Comparison of ENCODE assay signal across 8 cellular contexts in genomic region chr16:680625-680945, GRCh38. TPM values are rescaled to one million over a fixed set of nuclear protein-coding genes. Genes with fewer than 3 reads are reported as not detected.
DNase-seq lines count a peak whose midpoint lies in the region; ATAC-seq and TF ChIP-seq lines count a peak whose summit lies in the region.

No MANE protein-coding gene starts in this region.

- TF ChIP-seq CTCF in 22Rv1 (IDR thresholded peaks at IDR 0.05) (no peak), HFFc6 (IDR thresholded peaks at IDR 0.05) (no peak), MCF 10A (IDR thresholded peaks at IDR 0.05; ENCODE audit: unreplicated experiment) (no peak)

- peak overlapping the region; percentile 72 for H3K4me3 ChIP-seq in mononuclear cell (ENCODE audit: low read length)

- peak overlapping the region; percentile 90 for H3K4me3 Mint-ChIP-seq in HFFc6
- peak overlapping the region; percentile 76 for H3K4me3 Mint-ChIP-seq in MCF 10A (ENCODE audit: unreplicated experiment)

- H3K9me3 Mint-ChIP-seq in HFFc6 (no peaks in the 10 kb centered on the region), MCF 10A (ENCODE audit: unreplicated experiment) (no peaks in the 10 kb centered on the region)

- H3K4me1 Mint-ChIP-seq in HFFc6 (ENCODE audit: low read depth) (peaks cover 14% of the 10 kb centered on the region), MCF 10A (ENCODE audit: insufficient read depth, unreplicated experiment) (no peaks in the 10 kb centered on the region)

- H3K27me3 Mint-ChIP-seq in HFFc6 (ENCODE audit: insufficient read depth) (peaks cover 3% of the 10 kb centered on the region; the same call in 1 of the 2 replicates), MCF 10A (ENCODE audit: insufficient read depth, unreplicated experiment) (no peaks in the 10 kb centered on the region)

- H3K9me3 ChIP-seq in mononuclear cell (ENCODE audit: low read depth, low read length) = no peaks in the 10 kb centered on the region

- H3K36me3 Mint-ChIP-seq in HFFc6 (ENCODE audit: low read depth) = peaks cover 12% of the 10 kb centered on the region; the same call in 1 of the 2 replicates
- peaks cover 56% of the 10 kb centered on the region for H3K36me3 Mint-ChIP-seq in MCF 10A (ENCODE audit: insufficient read depth, unreplicated experiment)

- no peak for DNase-seq in HFFc6
- no peak for DNase-seq in MCF 10A (ENCODE audit: unreplicated experiment)
- no peak for DNase-seq in kidney tubule cell (ENCODE audit: low spot score)
- DNase-seq in left lobe of liver (ENCODE audit: low spot score) = no peak
- DNase-seq in GM19240 (ENCODE audit: insufficient read length, low spot score) = no peak
- DNase-seq in NCI-H748 (lab: John Stamatoyannopoulos, UW; ENCODE audit: unreplicated experiment) = no peak

- intact Hi-C loops in MCF 10A (cut with micrococcal nuclease) = no loop called here

- peak overlapping the region; percentile 98 for H3K27ac ChIP-seq in 22Rv1

- POLR2A ChIA-PET in MCF 10A (lab: Yijun Ruan, JAX) = interaction anchor here (0.7 to 3.9 kb wide), 19 partner anchors 9 to 747 kb away, joined by 3 to 32 read pairs (median 6); partner anchors contain the start of genes ANTKMT, CAPN15, CCDC78 and FBXL16

- CTCF ChIA-PET in MCF 10A (lab: Yijun Ruan, JAX) = interaction anchor here (0.6 to 1.8 kb wide), 3 partner anchors 13 to 257 kb away, joined by 3 to 9 read pairs (median 4); partner anchors contain the start of gene RHOT2

- ATAC-seq in left lobe of liver = no peak

- H3K27ac Mint-ChIP-seq in HFFc6 (peak overlapping the region; percentile 71; the same call in 1 of the 2 replicates), MCF 10A (ENCODE audit: low read depth, unreplicated experiment) (no peak overlapping the region)

- no TSS peak for BruUV-seq in MCF 10A (replicated peaks; lab: Mats Ljungman, UMichigan)

- peaks cover 52% of the 10 kb centered on the region for H3K4me1 ChIP-seq in mononuclear cell (ENCODE audit: insufficient read depth, low read length)

- H3K27me3 ChIP-seq in mononuclear cell (ENCODE audit: insufficient read depth, low read length) = no peaks in the 10 kb centered on the region

RNA-seq across cellular contexts. Expression of gene STUB1, which starts 0.4 kb away (rescaled TPM):
- total RNA-seq in HFFc6 (2021; fragmentation: NEBNext Ultra II Directional; extraction: Animal tissue kit (Norgen Biotek cat#: 25700)) = 100 to 1,000 TPM; 128 to 161 (median 141) TPM
- total RNA-seq in MCF 10A (2022) (99.3 and 124 TPM in 2 replicates), mononuclear cell (39.0 TPM), left lobe of liver (56.2 TPM)

RNA-seq across cellular contexts. Expression of gene JMJD8, which starts 3.5 kb away (rescaled TPM):
- total RNA-seq in HFFc6 (2021; fragmentation: NEBNext Ultra II Directional; extraction: Animal tissue kit (Norgen Biotek cat#: 25700)) = 10 to 100 TPM in 2 of 6 experiments, 1 to 10 TPM in 4; 7.6 to 10.6 (median 9.3) TPM
- 23.6 and 33.4 TPM in 2 replicates for total RNA-seq in MCF 10A (2022)
- 25.0 TPM for total RNA-seq in mononuclear cell
- 40.5 TPM for total RNA-seq in left lobe of liver

RNA-seq across cellular contexts. Expression of gene RHBDL1, which starts 5.1 kb away (rescaled TPM):
- 1 to 10 TPM; 1.4 to 2.3 (median 1.7) TPM for total RNA-seq in HFFc6 (2021; fragmentation: NEBNext Ultra II Directional; extraction: Animal tissue kit (Norgen Biotek cat#: 25700))
- 3.0 and 4.5 TPM in 2 replicates for total RNA-seq in MCF 10A (2022)
- 0.84 TPM for total RNA-seq in mononuclear cell
- 1.1 TPM for total RNA-seq in left lobe of liver

RNA-seq across cellular contexts. Expression of gene WDR24, which starts 9.6 kb away (rescaled TPM):
- total RNA-seq in HFFc6 (2021; fragmentation: NEBNext Ultra II Directional; extraction: Animal tissue kit (Norgen Biotek cat#: 25700)) = 1 to 10 TPM; 8.1 to 9.9 (median 8.7) TPM
- total RNA-seq in MCF 10A (2022) (12.2 and 13.9 TPM in 2 replicates), mononuclear cell (4.4 TPM), left lobe of liver (12.2 TPM)

RNA-seq across cellular contexts. Expression of gene RHOT2, which starts 12.7 kb away (rescaled TPM):
- 10 to 100 TPM; 73.9 to 93.4 (median 84.8) TPM for total RNA-seq in HFFc6 (2021; fragmentation: NEBNext Ultra II Directional; extraction: Animal tissue kit (Norgen Biotek cat#: 25700))
- total RNA-seq in MCF 10A (2022) (110 and 118 TPM in 2 replicates), mononuclear cell (45.2 TPM), left lobe of liver (57.9 TPM)
